Comparison of ENCODE assay signal across 15 cellular contexts in the genomic region with DNA sequence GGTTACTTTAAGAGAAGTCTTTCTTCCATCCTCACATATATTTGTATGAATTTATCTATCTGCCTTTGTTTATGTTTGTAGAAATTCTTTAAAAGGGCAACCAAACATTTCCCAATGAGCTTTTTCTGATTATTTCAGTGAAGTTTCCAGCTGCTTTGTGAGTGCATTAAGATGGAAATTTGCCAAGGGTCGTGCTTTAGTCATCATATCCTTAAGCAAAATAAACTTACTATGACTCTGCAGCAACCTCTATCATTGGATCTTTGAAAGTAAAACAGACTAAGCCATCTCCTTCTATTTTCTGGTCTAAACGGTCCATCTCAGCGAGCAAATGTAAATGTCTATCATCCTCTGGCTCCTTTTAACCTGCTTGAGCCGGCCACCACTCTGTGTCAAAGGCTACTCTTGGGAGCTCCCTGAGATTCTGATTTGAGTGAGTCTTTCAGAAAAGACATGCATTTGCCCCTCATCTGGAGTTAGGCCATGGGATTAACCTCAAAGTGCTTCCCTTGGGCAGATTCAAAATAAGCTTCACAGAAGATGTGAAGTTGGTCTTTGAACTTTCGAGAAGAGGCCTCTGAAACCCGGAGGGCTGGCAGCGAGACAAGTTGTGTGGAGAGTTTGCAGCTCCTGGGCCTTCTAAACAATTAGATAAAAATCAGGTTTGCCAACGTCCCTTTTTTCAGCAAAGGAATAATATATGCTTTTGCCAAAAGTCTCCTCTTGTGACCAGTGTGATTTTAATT.
A peak's percentile ranks its signal among the peaks of the same experiment; 100 is the strongest.
DNase-seq lines count a peak whose midpoint lies in the region; ATAC-seq, FAIRE-seq and TF ChIP-seq lines count a peak whose summit lies in the region.
"Had no signal": no experiment of that assay in that cellular context is flagged by ENCODE, and none has a peak within 500 bp of the region (broad histone marks: within the 10 kb centered on the region; RNA-seq: fewer than 3 reads in every experiment).

No MANE protein-coding gene starts in this region.

- in situ Hi-C loops in GM12878 (cut with MboI): no loop called here

- H3K18ac ChIP-seq in mesenchymal stem cell (ENCODE audit: low read depth in 1 of 2, low read length in 2 of 2): no peak overlapping the region

- SMC1A ChIA-PET in GM12878 (lab: Charles Lee; ENCODE audit: uncharacterized antibody, unreplicated experiment): no interaction called here

- H3K79me2 ChIP-seq in GM12878 (ENCODE audit: control insufficient read depth, insufficient read depth, low read length): no peaks in the 10 kb centered on the region

- H3K9me3 ChIP-seq in A549: no peaks in the 10 kb centered on the region
- no peaks in the 10 kb centered on the region for H3K9me3 ChIP-seq in GM12878 (replicated peaks; ENCODE audit: control insufficient read depth, insufficient read depth, low read length)
- no peaks in the 10 kb centered on the region for H3K9me3 ChIP-seq in mesenchymal stem cell (ENCODE audit: control insufficient read depth, low read length)

- peak overlapping the region; percentile 56 for H3K4me2 ChIP-seq in A549
- H3K4me2 ChIP-seq in GM12878 (ENCODE audit: control insufficient read depth, insufficient read depth): 0 out of 2 replicates have a peak overlapping the region, but pooled peaks have one; percentile 9
- no peak overlapping the region for H3K4me2 ChIP-seq in mesenchymal stem cell (ENCODE audit: low read length, poor library complexity, severe bottlenecking)

- WGBS in A549 (ENCODE audit: missing lambda C conversion rate): 5% methylated on average over 8 of the region's 8 CpGs
- WGBS in GM12878 (ENCODE audit: insufficient coverage, insufficient replicate concordance, low lambda C conversion rate, missing lambda C conversion rate): 1% methylated on average over 8 of the region's 8 CpGs
- 26% methylated on average over 7 of the region's 8 CpGs for WGBS in mesenchymal stem cell

- TF ChIP-seq CTCF in A549 (IDR thresholded peaks at IDR 0.05) (no peak), LNCaP clone FGC (IDR thresholded peaks at IDR 0.05; ENCODE audit: control insufficient read depth, extremely low read depth, insufficient read depth) (no peak), GM12878 (IDR thresholded peaks at IDR 0.05 in 2 of 3, conservative IDR thresholded peaks at IDR 0.05 in 1 of 3; ENCODE audit: control insufficient read depth in 2 of 3, extremely low read depth in 1 of 3, insufficient read depth in 1 of 3, low read depth in 3 of 3, low read length in 3 of 3) (no peak)

- H2BK120ac ChIP-seq in mesenchymal stem cell (ENCODE audit: low read depth, low read length): no peak overlapping the region

- H3K27ac ChIP-seq in A549: peak overlapping the region; percentile 38 to 55; a peak in 5 of 6 replicates
- H3K27ac ChIP-seq in GM12878 (ENCODE audit: control insufficient read depth, insufficient read depth): no peak overlapping the region
- H3K27ac ChIP-seq in mesenchymal stem cell (ENCODE audit: low read length, poor library complexity, severe bottlenecking): no peak overlapping the region
- H3K27ac ChIP-seq: foreskin keratinocyte had no signal

- H3K4me1 ChIP-seq in A549 (peaks cover 13% of the 10 kb centered on the region; the same call in 2 of the 3 replicates), GM12878 (ENCODE audit: control insufficient read depth, insufficient read depth, low read length) (no peaks in the 10 kb centered on the region), mesenchymal stem cell (ENCODE audit: control insufficient read depth, insufficient read depth, low read depth, low read length) (peaks cover under 1% of the 10 kb centered on the region)
- H3K4me1 ChIP-seq: foreskin keratinocyte had no signal

- H3K79me1 ChIP-seq in mesenchymal stem cell (replicated peaks; ENCODE audit: low read length, poor library complexity, severe bottlenecking): no peaks in the 10 kb centered on the region

- no TSS peak for BruUV-seq in GM12878 (replicated peaks; lab: Mats Ljungman, UMichigan)

- H2BK12ac ChIP-seq in mesenchymal stem cell (ENCODE audit: low read length in 2 of 2): no peak overlapping the region

- ATAC-seq in A549 (peak; percentile 6 to 47; a peak in 4 of 6 replicates), GM12878 (no peak), GM18498 (IDR thresholded peaks at IDR 0.05; ENCODE audit: unreplicated experiment) (no peak), GM21515 (IDR thresholded peaks at IDR 0.05; ENCODE audit: unreplicated experiment) (no peak)
- ATAC-seq: activated CD8-positive, alpha-beta T cell treated with anti-CD3 and anti-CD28 coated beads, Interleukin-2, amount 10 ng/mL, durations not matched to agents 7 days and 5 days; foreskin keratinocyte had no signal

- no peaks in the 10 kb centered on the region for H4K20me1 ChIP-seq in GM12878 (ENCODE audit: control insufficient read depth, insufficient read depth)

- no peak overlapping the region for H3K23ac ChIP-seq in mesenchymal stem cell (ENCODE audit: low read length in 2 of 2)

- no peak overlapping the region for H4K91ac ChIP-seq in mesenchymal stem cell (ENCODE audit: low read length)

- CTCF ChIA-PET in A549 (lab: Yijun Ruan, JAX) (no interaction called here), GM12878 (lab: Yijun Ruan, JAX) (interaction anchor here (1.0 to 1.4 kb wide), 2 partner anchors 11 to 14 kb away, joined by 3 to 4 read pairs; no protein-coding TSS in a partner anchor)

- no peak overlapping the region for H3K4me3 ChIP-seq in A549
- peak overlapping the region; percentile 17; the same call in 1 of the 2 replicates for H3K4me3 ChIP-seq in LNCaP clone FGC (ENCODE audit: low read depth, low read length)
- H3K4me3 ChIP-seq in GM12878: no peak overlapping the region
- no peak overlapping the region for H3K4me3 ChIP-seq in mesenchymal stem cell (ENCODE audit: insufficient read depth in 1 of 2, low read depth in 1 of 2, low read length in 2 of 2)

- TF ChIP-seq RAD21 in A549 (conservative IDR thresholded peaks at IDR 0.05 in 1 of 2, IDR thresholded peaks at IDR 0.05 in 1 of 2): no peak
- no peak for TF ChIP-seq RAD21 in GM12878 (IDR thresholded peaks at IDR 0.05; ENCODE audit: insufficient read depth, low read depth, low read length)

- no peaks in the 10 kb centered on the region for H3K36me3 ChIP-seq in GM12878 (ENCODE audit: control insufficient read depth in 2 of 2, insufficient read depth in 2 of 2, low read length in 1 of 2)
- H3K36me3 ChIP-seq in mesenchymal stem cell (ENCODE audit: control insufficient read depth in 1 of 2, insufficient read depth in 2 of 2, low read depth in 1 of 2, low read length in 2 of 2): no peaks in the 10 kb centered on the region

- no peak overlapping the region for H2BK5ac ChIP-seq in mesenchymal stem cell (ENCODE audit: low read depth, low read length, poor library complexity, severe bottlenecking)

- no peak for TF ChIP-seq POLR2A in A549 (IDR thresholded peaks at IDR 0.05; ENCODE audit: low read length)
- TF ChIP-seq POLR2A in GM12878 (IDR thresholded peaks at IDR 0.05; ENCODE audit: low read depth, low read length): no peak

- POLR2A ChIA-PET in A549 (lab: Yijun Ruan, JAX) (no interaction called here), GM12878 (lab: Charles Lee) (no interaction called here)

- H3K27me3 ChIP-seq in GM12878 (replicated peaks in 1 of 2; ENCODE audit: control insufficient read depth in 2 of 2, insufficient read depth in 2 of 2, low read length in 1 of 2): no peaks in the 10 kb centered on the region
- H3K27me3 ChIP-seq in mesenchymal stem cell (ENCODE audit: control insufficient read depth in 1 of 2, insufficient read depth in 1 of 2, low read length in 2 of 2): no peaks in the 10 kb centered on the region
- H3K27me3 ChIP-seq: foreskin keratinocyte had no signal

- intact Hi-C loops in GM12878 (cut with micrococcal nuclease; ENCODE audit: unreplicated experiment): no loop called here

- no peak overlapping the region for H3K4ac ChIP-seq in mesenchymal stem cell (ENCODE audit: low read depth in 1 of 2, low read length in 2 of 2)

- H3K14ac ChIP-seq in mesenchymal stem cell (ENCODE audit: low read length in 2 of 2): no peak overlapping the region

- peak in 1 of 2 experiments; percentile 53 for DNase-seq in A549 (ENCODE audit: low read depth in 1 of 2, low spot score in 1 of 2)
- peak; percentile 59 for DNase-seq in LNCaP clone FGC (ENCODE audit: low read depth)
- DNase-seq in GM12878 (ENCODE audit: low read depth, low spot score): no peak
- DNase-seq in mesenchymal stem cell: peak; percentile 88
- no peak for DNase-seq in cortex of kidney (lab: John Stamatoyannopoulos, UW)
- no peak for DNase-seq in inferior parietal cortex (ENCODE audit: extremely low spot score)
- DNase-seq: activated CD8-positive, alpha-beta T cell treated with anti-CD3 and anti-CD28 coated beads, Interleukin-2, amount 10 ng/mL, durations not matched to agents 7 days and 5 days; activated naive CD4-positive, alpha-beta T cell treated with Interleukin-2 at 50 U/mL for 16 hours; EL; islet precursor cell; naive B cell; stimulated activated CD4-positive, alpha-beta T cell treated with anti-CD3 and anti-CD28 coated beads, Interleukin-15, amount 100 ng/mL, for 24 hours had no signal

- TF ChIP-seq EP300 in A549 (IDR thresholded peaks at IDR 0.05) (no peak), GM12878 (IDR thresholded peaks at IDR 0.05; ENCODE audit: borderline replicate concordance in 1 of 2, control insufficient read depth in 1 of 2, low read depth in 2 of 2, low read length in 2 of 2) (no peak)

- H3K9ac ChIP-seq in GM12878 (ENCODE audit: control insufficient read depth, insufficient read depth, low read length) (no peak overlapping the region), mesenchymal stem cell (ENCODE audit: low read length) (no peak overlapping the region)

- no peak overlapping the region for H4K8ac ChIP-seq in mesenchymal stem cell (ENCODE audit: low read length)

- H2AK5ac ChIP-seq in mesenchymal stem cell (ENCODE audit: low read length, severe bottlenecking): no peak overlapping the region

- peak overlapping the region; percentile 51; the same call in 1 of the 2 replicates for H2AFZ ChIP-seq in GM12878 (ENCODE audit: control insufficient read depth, low read depth, low read length)
- H2AFZ ChIP-seq in mesenchymal stem cell (ENCODE audit: low read depth, low read length): no peak overlapping the region

- no peak overlapping the region for H2BK15ac ChIP-seq in mesenchymal stem cell (ENCODE audit: low read depth, poor library complexity, severe bottlenecking)

- RAD21 ChIA-PET in GM12878 (lab: Charles Lee; ENCODE audit: unreplicated experiment): no interaction called here

- FAIRE-seq in A549 (lab: Jason Lieb, UNC): no peak
- FAIRE-seq in GM12878 (lab: Jason Lieb, UNC): no peak

TF ChIP-seq in A549, 52 proteins besides CTCF, POLR2A, EP300 and RAD21 (continues in another document):
- TF ChIP-seq NR3C1 (IDR thresholded peaks at IDR 0.05) (no peak), JUNB (IDR thresholded peaks at IDR 0.05) (peak; percentile 16; the same call in 1 of the 2 replicates), POLR2AphosphoS2 (conservative IDR thresholded peaks at IDR 0.05; ENCODE audit: low read length) (no peak), MAFK (IDR thresholded peaks at IDR 0.05; ENCODE audit: partially characterized antibody) (no peak)

TF ChIP-seq in GM12878, 131 proteins besides CTCF, POLR2A, EP300 and RAD21:
- no peak for TF ChIP-seq SREBF1 (IDR thresholded peaks at IDR 0.05; ENCODE audit: low read length)

Comparison
In these comparisons a context has a peak if more than half of its experiments do, and no peak if none do; other contexts are left out.
1. ATAC-seq: peak in A549 (2 of 2); none in GM12878 (single experiment), GM18498 (single experiment) and GM21515 (single experiment).
2. DNase-seq: peak in LNCaP clone FGC (single experiment) and mesenchymal stem cell (single experiment); none in GM12878 (single experiment), cortex of kidney (single experiment) and inferior parietal cortex (single experiment).
3. H3K27ac ChIP-seq: peak in A549 (2 of 2); none in GM12878 (single experiment) and mesenchymal stem cell (single experiment).